In the genomic region with DNA sequence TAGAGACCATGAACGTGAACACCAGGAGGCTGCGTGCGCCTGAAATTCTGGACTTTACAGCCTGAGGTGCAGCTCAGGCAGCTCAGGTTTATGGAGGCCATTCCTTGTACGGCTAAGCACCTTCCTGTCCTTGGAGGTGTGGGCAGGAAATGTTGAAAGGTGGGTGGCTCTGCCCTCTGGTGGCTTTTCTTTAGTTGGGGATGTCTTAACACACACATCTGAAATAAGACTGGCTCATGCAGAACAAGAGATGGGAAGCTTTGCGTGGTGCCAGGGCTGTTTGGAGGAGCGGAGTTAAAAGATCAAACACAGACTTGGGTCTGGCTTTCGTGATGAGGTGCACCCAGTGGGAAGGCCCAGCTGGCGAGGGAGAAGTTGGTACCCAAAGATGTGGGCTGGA, we compare ENCODE assay signal across 13 cellular contexts.
DNase-seq lines count a peak whose midpoint lies in the region; ATAC-seq, FAIRE-seq and TF ChIP-seq lines count a peak whose summit lies in the region.
"Had no signal": no experiment of that assay in that cellular context is flagged by ENCODE, and none has a peak within 500 bp of the region (broad histone marks: within the 10 kb centered on the region; RNA-seq: fewer than 3 reads in every experiment).

No MANE protein-coding gene starts in this region.

- WGBS in A549 (ENCODE audit: missing lambda C conversion rate) = 88% methylated on average over 8 of the region's 8 CpGs

- peak; percentile 16 to 43 for DNase-seq in A549 (ENCODE audit: low read depth in 1 of 2, low spot score in 1 of 2)
- peak; percentile 23 for DNase-seq in HEK293T (ENCODE audit: extremely low spot score)
- DNase-seq in astrocyte of the cerebellum (ENCODE audit: low read depth) = no peak
- no peak for DNase-seq in kidney
- DNase-seq in GM19238 (ENCODE audit: insufficient read length, low spot score) = no peak
- no peak for DNase-seq in activated naive CD4-positive, alpha-beta T cell (lab: John Stamatoyannopoulos, UW)
- DNase-seq: NCI-H187 treated with DMSO at 0.1 percent for 48 hours; stimulated activated CD4-positive, alpha-beta T cell treated with anti-CD3 and anti-CD28 coated beads, Interleukin-2, amount 100 ng/mL, for 24 hours; T-helper 1 cell had no signal

- H3K36me3 ChIP-seq in kidney (ENCODE audit: control insufficient read depth in 1 of 2, insufficient read depth in 2 of 2, low read length in 2 of 2) = peaks cover 0 to 2% of the 10 kb centered on the region in 2 donors

- in situ Hi-C loops in astrocyte of the cerebellum (cut with HindIII; ENCODE audit: low sequenced_read_pairs) = no loop called here

- CTCF ChIA-PET in A549 (lab: Yijun Ruan, JAX) (interaction anchor here (0.6 to 0.7 kb wide), 3 partner anchors 20 to 1085 kb away, joined by 3 read pairs; no protein-coding TSS in a partner anchor), HEK293T (lab: Yijun Ruan, JAX) (interaction anchor here (0.7 kb wide), 1 partner anchor 59 kb away, joined by 3 read pairs; no protein-coding TSS in a partner anchor)

- no peak for FAIRE-seq in A549 (lab: Jason Lieb, UNC)
- FAIRE-seq in kidney (lab: Jason Lieb, UNC) = no peak
- FAIRE-seq: urothelium cell line had no signal

- H3K9ac ChIP-seq in kidney (ENCODE audit: low read length in 2 of 2) = no peak overlapping the region

- peak; percentile 29 to 39; a peak in 3 of 5 replicates for TF ChIP-seq RAD21 in A549 (conservative IDR thresholded peaks at IDR 0.05 in 1 of 2, IDR thresholded peaks at IDR 0.05 in 1 of 2)

- H3K27ac ChIP-seq in A549 (no peak overlapping the region), kidney (ENCODE audit: low read depth in 2 of 2, low read length in 2 of 2) (no peak overlapping the region)

- H3K4me3 ChIP-seq in A549 (no peak overlapping the region), astrocyte of the cerebellum (ENCODE audit: low read depth, low read length) (no peak overlapping the region), kidney (ENCODE audit: low read length in 2 of 2) (no peak overlapping the region)

- intact Hi-C loops in kidney (cut with DNase I) = no loop called here

- TF ChIP-seq CTCF in A549 (IDR thresholded peaks at IDR 0.05) (peak; percentile 21; the same call in 1 of the 3 replicates), astrocyte of the cerebellum (IDR thresholded peaks at IDR 0.05; ENCODE audit: low read depth, low read length, missing control alignments) (peak; percentile 30), kidney (IDR thresholded peaks at IDR 0.05; ENCODE audit: borderline replicate concordance, extremely low read depth, insufficient read depth) (peak; percentile 31)

- peak in 1 of 2 experiments; percentile 68; a peak in 3 of 6 replicates for ATAC-seq in A549
- no peak for ATAC-seq in GM19324 (IDR thresholded peaks at IDR 0.05; ENCODE audit: low FRiP score, unreplicated experiment)
- no peak for ATAC-seq in HG03439 (IDR thresholded peaks at IDR 0.05; ENCODE audit: unreplicated experiment)
- ATAC-seq: CD8-positive, alpha-beta T cell had no signal

- H3K4me1 ChIP-seq in A549 (peaks cover 19% of the 10 kb centered on the region), kidney (ENCODE audit: control insufficient read depth in 1 of 2, insufficient read depth in 1 of 2, low read depth in 1 of 2, low read length in 2 of 2) (peaks cover 5 to 7% of the 10 kb centered on the region in 2 donors)

- H3K4me2 ChIP-seq in A549 = no peak overlapping the region

- POLR2A ChIA-PET in A549 (lab: Yijun Ruan, JAX) = no interaction called here
- POLR2A ChIA-PET in HEK293T (lab: Yijun Ruan, JAX) = no interaction called here

- TF ChIP-seq EP300 in A549 (IDR thresholded peaks at IDR 0.05) = no peak

- TF ChIP-seq POLR2A in A549 (IDR thresholded peaks at IDR 0.05; ENCODE audit: low read length) = no peak

- H3K9me3 ChIP-seq in A549 = no peaks in the 10 kb centered on the region
- H3K9me3 ChIP-seq in kidney (ENCODE audit: control insufficient read depth in 1 of 2, low read length in 2 of 2) = no peaks in the 10 kb centered on the region

TF ChIP-seq in A549, 52 proteins besides CTCF, POLR2A, EP300 and RAD21:
- TF ChIP-seq SMC3 (IDR thresholded peaks at IDR 0.05) = peak; percentile 23; the same call in 1 of the 3 replicates
- TF ChIP-seq HDAC2 (IDR thresholded peaks at IDR 0.05) = no peak
- no peak for TF ChIP-seq MYC (IDR thresholded peaks at IDR 0.05; ENCODE audit: borderline replicate concordance, low read length)

TF ChIP-seq in HEK293T, 16 proteins besides CTCF, POLR2A, EP300 and RAD21:
- TF ChIP-seq FOXA1 (IDR thresholded peaks at IDR 0.05) (no peak), NFRKB (IDR thresholded peaks at IDR 0.05) (no peak), SP1 (IDR thresholded peaks at IDR 0.05) (no peak), CTBP1 (IDR thresholded peaks at IDR 0.05; ENCODE audit: borderline replicate concordance) (no peak), HDGF (IDR thresholded peaks at IDR 0.05; ENCODE audit: borderline replicate concordance) (no peak), FOXM1 (IDR thresholded peaks at IDR 0.05; ENCODE audit: borderline replicate concordance) (no peak), ELF4 (IDR thresholded peaks at IDR 0.05) (no peak), SUZ12 (IDR thresholded peaks at IDR 0.05) (no peak), BHLHE40 (IDR thresholded peaks at IDR 0.05; ENCODE audit: borderline replicate concordance) (no peak), L3MBTL2 (conservative IDR thresholded peaks at IDR 0.05) (no peak), ZNF384 (IDR thresholded peaks at IDR 0.05) (no peak), LEF1 (IDR thresholded peaks at IDR 0.05; ENCODE audit: borderline replicate concordance) (no peak)
- TF ChIP-seq, protein P1, sequence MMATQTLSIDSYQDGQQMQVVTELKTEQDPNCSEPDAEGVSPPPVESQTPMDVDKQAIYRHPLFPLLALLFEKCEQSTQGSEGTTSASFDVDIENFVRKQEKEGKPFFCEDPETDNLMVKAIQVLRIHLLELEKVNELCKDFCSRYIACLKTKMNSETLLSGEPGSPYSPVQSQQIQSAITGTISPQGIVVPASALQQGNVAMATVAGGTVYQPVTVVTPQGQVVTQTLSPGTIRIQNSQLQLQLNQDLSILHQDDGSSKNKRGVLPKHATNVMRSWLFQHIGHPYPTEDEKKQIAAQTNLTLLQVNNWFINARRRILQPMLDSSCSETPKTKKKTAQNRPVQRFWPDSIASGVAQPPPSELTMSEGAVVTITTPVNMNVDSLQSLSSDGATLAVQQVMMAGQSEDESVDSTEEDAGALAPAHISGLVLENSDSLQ (IDR thresholded peaks at IDR 0.05) = no peak

Comparison
In these comparisons a context has a peak if more than half of its experiments do, and no peak if none do; other contexts are left out.
1. DNase-seq: peak in A549 (2 of 2) and HEK293T (single experiment); none in astrocyte of the cerebellum (single experiment), kidney (single experiment), GM19238 (single experiment) and activated naive CD4-positive, alpha-beta T cell (0 of 4).
2. Peak in every context shown above with its lines, with median percentiles within 50 percentile points of each other: CTCF ChIP-seq.